8 cellular contexts compared by ENCODE assay signal in genomic region chr22:45413368-45414211, GRCh38. TPM values are rescaled to one million over a fixed set of nuclear protein-coding genes. Genes with fewer than 3 reads are reported as not detected.
DNase-seq lines count a peak whose midpoint lies in the region; ATAC-seq and TF ChIP-seq lines count a peak whose summit lies in the region.

Gene RIBC2, plus strand, starts transcription at chr22:45413693. Its CDS starts 194 bp downstream, at chr22:45413887.
Gene SMC1B, minus strand, starts transcription at chr22:45413599. Its CDS starts 32 bp downstream, at chr22:45413567.

- intact Hi-C loops in Right ventricle myocardium inferior (cut with DNase I) (loop anchor here (10.0 kb wide), 1 partner anchor 261 kb away; the partner anchor contains the start of gene ATXN10), cardiac septum (cut with DNase I) (no loop called here)

- WGBS in endodermal cell (ENCODE audit: insufficient coverage in 1 of 2, insufficient read length in 1 of 2), 2 experiments: 17 to 23% methylated on average over 50 to 66 of the region's 68 CpGs

- peaks cover 10% of the 10 kb centered on the region for H3K27me3 ChIP-seq in endodermal cell (ENCODE audit: control insufficient read depth, insufficient read depth, low read length, poor library complexity, severe bottlenecking)

- peak within 1 kb of the TSS; percentile 77 for H3K27ac ChIP-seq in endodermal cell (ENCODE audit: low read depth, low read length)

- peak within 1 kb of the TSS; percentile 88 for H3K27ac Mint-ChIP-seq in activated CD8-positive, alpha-beta memory T cell treated with anti-CD3 and anti-CD28 coated beads, Interleukin-2, amount 10 ng/mL, durations not matched to agents 7 days and 5 days
- H3K27ac Mint-ChIP-seq in endodermal cell (peak within 1 kb of the TSS; percentile 81), mesothelial cell of epicardium (peak within 1 kb of the TSS; percentile 85)

- CTCF ChIA-PET in activated CD8-positive, alpha-beta memory T cell treated with anti-CD3 and anti-CD28 coated beads, Interleukin-2, amount 10 ng/mL, durations not matched to agents 7 days and 5 days (lab: Charles Lee): interaction anchor here (0.8 to 2.4 kb wide), 8 partner anchors 9 to 158 kb away, joined by 3 to 13 read pairs (median 4); no protein-coding TSS in a partner anchor

- H3K4me3 ChIP-seq in endodermal cell (ENCODE audit: low read length): peak within 1 kb of the TSS; percentile 83

- H3K4me1 Mint-ChIP-seq in activated CD8-positive, alpha-beta memory T cell treated with anti-CD3 and anti-CD28 coated beads, Interleukin-2, amount 10 ng/mL, durations not matched to agents 7 days and 5 days: peaks cover 24% of the 10 kb centered on the region
- H3K4me1 Mint-ChIP-seq in endodermal cell (no peaks in the 10 kb centered on the region), mesothelial cell of epicardium (peaks cover 4% of the 10 kb centered on the region)

- peaks cover under 1% of the 10 kb centered on the region for H3K36me3 ChIP-seq in endodermal cell (ENCODE audit: control insufficient read depth, insufficient read depth, low read length)

- no peaks in the 10 kb centered on the region for H3K9me3 Mint-ChIP-seq in activated CD8-positive, alpha-beta memory T cell treated with anti-CD3 and anti-CD28 coated beads, Interleukin-2, amount 10 ng/mL, durations not matched to agents 7 days and 5 days (ENCODE audit: low read depth)
- peaks cover 5% of the 10 kb centered on the region for H3K9me3 Mint-ChIP-seq in endodermal cell
- peaks cover 2% of the 10 kb centered on the region for H3K9me3 Mint-ChIP-seq in mesothelial cell of epicardium

- H3K4me1 ChIP-seq in endodermal cell (ENCODE audit: control insufficient read depth, insufficient read depth, low read length): no peaks in the 10 kb centered on the region

- H3K36me3 Mint-ChIP-seq in activated CD8-positive, alpha-beta memory T cell treated with anti-CD3 and anti-CD28 coated beads, Interleukin-2, amount 10 ng/mL, durations not matched to agents 7 days and 5 days: peaks cover 18% of the 10 kb centered on the region
- H3K36me3 Mint-ChIP-seq in endodermal cell (ENCODE audit: low read depth) (peaks cover 11% of the 10 kb centered on the region), mesothelial cell of epicardium (peaks cover 10% of the 10 kb centered on the region)

- peak; percentile 92 for ATAC-seq in Right ventricle myocardium inferior
- peak; percentile 93 for ATAC-seq in activated CD8-positive, alpha-beta memory T cell treated with anti-CD3 and anti-CD28 coated beads, Interleukin-2, amount 10 ng/mL, durations not matched to agents 7 days and 5 days
- ATAC-seq in GM21447 (IDR thresholded peaks at IDR 0.05; ENCODE audit: unreplicated experiment): no peak

- H3K9me3 ChIP-seq in endodermal cell (ENCODE audit: control insufficient read depth, low read length): peaks cover 6% of the 10 kb centered on the region

- DNase-seq in Right ventricle myocardium inferior (ENCODE audit: missing footprints): peak; percentile 84
- no peak for DNase-seq in cardiac septum (ENCODE audit: low spot score)
- peak; percentile 91 for DNase-seq in NCI-H510A (lab: John Stamatoyannopoulos, UW)
- peak; percentile 96 for DNase-seq in activated CD8-positive, alpha-beta memory T cell treated with anti-CD3 and anti-CD28 coated beads, Interleukin-2, amount 10 ng/mL, durations not matched to agents 7 days and 5 days
- peak; percentile 93 for DNase-seq in endodermal cell
- peak in 1 of 2 experiments; percentile 71 for DNase-seq in mesothelial cell of epicardium (ENCODE audit: low spot score in 2 of 2, unreplicated experiment in 2 of 2)
- peak; percentile 73 for DNase-seq in stimulated activated CD8-positive, alpha-beta memory T cell treated with anti-CD3 and anti-CD28 coated beads, Interleukin-12 subunit alpha, Interleukin-12 subunit beta, amount 100 ng/mL, for 1 hour (ENCODE audit: low read depth)

- peak within 1 kb of the TSS; percentile 90 for H3K9ac ChIP-seq in endodermal cell (ENCODE audit: extremely low read depth, low read length, poor library complexity, severe bottlenecking)

- TF ChIP-seq CTCF in endodermal cell (conservative IDR thresholded peaks at IDR 0.05): peak; percentile 13
- TF ChIP-seq CTCF in mesothelial cell of epicardium (IDR thresholded peaks at IDR 0.05; ENCODE audit: unreplicated experiment): no peak

- no peaks in the 10 kb centered on the region for H3K27me3 Mint-ChIP-seq in activated CD8-positive, alpha-beta memory T cell treated with anti-CD3 and anti-CD28 coated beads, Interleukin-2, amount 10 ng/mL, durations not matched to agents 7 days and 5 days
- H3K27me3 Mint-ChIP-seq in endodermal cell (ENCODE audit: insufficient read depth) (peaks cover 26% of the 10 kb centered on the region), mesothelial cell of epicardium (ENCODE audit: low read depth) (no peaks in the 10 kb centered on the region)

- peak within 1 kb of the TSS; percentile 87 for H3K4me3 Mint-ChIP-seq in activated CD8-positive, alpha-beta memory T cell treated with anti-CD3 and anti-CD28 coated beads, Interleukin-2, amount 10 ng/mL, durations not matched to agents 7 days and 5 days
- H3K4me3 Mint-ChIP-seq in endodermal cell (peak within 1 kb of the TSS; percentile 59), mesothelial cell of epicardium (peak within 1 kb of the TSS; percentile 64)

RNA-seq across cellular contexts. Expression of gene RIBC2, which starts in this region (rescaled TPM):
- total RNA-seq in Right ventricle myocardium inferior (0.51 TPM), cardiac septum (not detected), endodermal cell (10 to 100 TPM; 10.6 to 15.2 TPM), mesothelial cell of epicardium (2.0 to 2.5 TPM (median 2.1 TPM) in 3 replicates)
- total RNA-seq in activated CD8-positive, alpha-beta memory T cell treated with anti-CD3 and anti-CD28 coated beads, Interleukin-2, amount 10 ng/mL, durations not matched to agents 7 days and 5 days: 10 to 100 TPM; 12.8 to 16.2 TPM
- polyA plus RNA-seq in endodermal cell (2013, experiment 1 of 2): 3.3 TPM
- polyA plus RNA-seq in endodermal cell (2013, experiment 2 of 2): 4.6 TPM

RNA-seq across cellular contexts. Expression of gene SMC1B, which starts in this region (rescaled TPM):
- total RNA-seq in Right ventricle myocardium inferior: not detected
- not detected for total RNA-seq in cardiac septum
- total RNA-seq in activated CD8-positive, alpha-beta memory T cell treated with anti-CD3 and anti-CD28 coated beads, Interleukin-2, amount 10 ng/mL, durations not matched to agents 7 days and 5 days: 1 to 10 TPM in 1 of 2 experiments, under 1 TPM in 1; 0.68 to 2.4 TPM
- total RNA-seq in endodermal cell: under 1 TPM in 1 of 2 donors, not detected in 1; 0.11 TPM
- not detected for polyA plus RNA-seq in endodermal cell (2013, experiment 1 of 2)
- not detected for polyA plus RNA-seq in endodermal cell (2013, experiment 2 of 2)
- total RNA-seq in mesothelial cell of epicardium: 0.07 TPM in 1 of 3 replicates, not detected in the others

Comparison
In these comparisons a context has a peak if more than half of its experiments do, and no peak if none do; other contexts are left out.
1. Peak in DNase-seq and ATAC-seq in Right ventricle myocardium inferior; RNA of the genes that start here not detected or under 1 TPM.